Comparison of ENCODE assay signal across 22 cellular contexts in the genomic region with DNA sequence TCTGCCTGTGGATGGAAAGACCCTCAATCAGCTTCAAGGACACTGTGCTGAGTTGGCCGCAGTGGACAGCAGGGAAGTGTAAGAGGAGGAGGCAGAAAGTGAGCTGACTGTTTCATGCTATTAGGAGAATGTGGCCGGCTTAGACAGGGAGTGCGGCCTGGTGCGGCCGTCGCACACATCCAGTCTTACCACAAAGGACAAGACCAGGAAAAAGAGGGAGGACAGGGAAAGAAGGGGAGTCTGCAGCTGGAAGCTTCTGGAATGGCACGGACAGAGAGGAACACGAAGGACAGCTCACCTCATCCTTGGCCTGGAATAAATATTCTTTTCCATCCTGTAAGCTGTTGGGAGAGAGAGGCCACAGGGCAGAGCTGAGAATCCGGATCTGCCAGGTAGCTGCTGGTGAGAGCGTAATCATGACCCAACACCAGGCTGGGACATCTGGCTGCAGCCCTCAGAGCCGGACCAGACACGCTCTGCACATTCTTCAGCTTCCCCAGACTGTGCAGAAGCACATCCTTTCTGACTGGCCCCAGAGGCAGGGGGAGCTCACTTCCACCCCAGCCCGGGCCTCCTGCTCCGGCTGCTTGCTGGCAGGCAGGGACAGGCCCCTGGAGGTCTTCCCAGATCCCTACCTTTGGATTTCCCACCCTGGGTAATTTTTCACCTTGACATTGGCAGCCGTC. TPM values are rescaled to one million over a fixed set of nuclear protein-coding genes. Genes with fewer than 3 reads are reported as not detected.
DNase-seq lines count a peak whose midpoint lies in the region; ATAC-seq and TF ChIP-seq lines count a peak whose summit lies in the region.
"Had no signal": no experiment of that assay in that cellular context is flagged by ENCODE, and none has a peak within 500 bp of the region (broad histone marks: within the 10 kb centered on the region; RNA-seq: fewer than 3 reads in every experiment).

No MANE protein-coding gene starts in this region.

- H3K9me3 Mint-ChIP-seq in CD4-positive, CD25-positive, alpha-beta regulatory T cell, result peaks cover 0 to 2% (median 0%) of the 10 kb centered on the region in 7 donors
- H3K9me3 Mint-ChIP-seq: activated CD4-positive, alpha-beta T cell treated with anti-CD3 and anti-CD28 coated beads, Interleukin-2, amount 10 ng/mL, durations not matched to agents 24 days and 14 days; IgD-negative memory B cell; T-cell had no signal

- peak overlapping the region; percentile 79 for H4K91ac ChIP-seq in trophoblast cell (ENCODE audit: low read depth, low read length)

- no CpG with 5 or more reads among the region's 15 CpGs for WGBS in trophoblast cell (ENCODE audit: extremely low coverage, insufficient coverage, insufficient read length)

- H2AK5ac ChIP-seq in trophoblast cell (ENCODE audit: low read length), result peak overlapping the region; percentile 16

- H3K27me3 ChIP-seq in CD4-positive, CD25-positive, alpha-beta regulatory T cell (ENCODE audit: control insufficient read depth, insufficient read depth, low read length), result no peaks in the 10 kb centered on the region
- H3K27me3 ChIP-seq in RWPE2 (ENCODE audit: insufficient read depth, poor library complexity, severe bottlenecking) (no peaks in the 10 kb centered on the region), trophoblast cell (ENCODE audit: insufficient read depth, low read length) (no peaks in the 10 kb centered on the region)
- H3K27me3 ChIP-seq: BLaER1, MG63, right atrium auricular region had no signal

- H3K23ac ChIP-seq in trophoblast cell (ENCODE audit: low read length), result no peak overlapping the region

- H3K36me3 Mint-ChIP-seq in CD4-positive, CD25-positive, alpha-beta regulatory T cell, result no peaks in the 10 kb centered on the region
- H3K36me3 Mint-ChIP-seq: IgD-negative memory B cell, T-cell had no signal

- H2BK12ac ChIP-seq in trophoblast cell (ENCODE audit: low read length), result peak overlapping the region; percentile 74

- no peak overlapping the region for H2AFZ ChIP-seq in trophoblast cell (ENCODE audit: insufficient read depth, low read length, poor library complexity)

- H3K27ac Mint-ChIP-seq in CD4-positive, CD25-positive, alpha-beta regulatory T cell, result peak overlapping the region in 2 of 3 donors; percentile 7 to 59
- H3K27ac Mint-ChIP-seq: activated CD4-positive, alpha-beta T cell treated with anti-CD3 and anti-CD28 coated beads, Interleukin-2, amount 10 ng/mL, durations not matched to agents 24 days and 14 days; IgD-negative memory B cell; T-cell had no signal

- peak overlapping the region; percentile 38 for H3K4me2 ChIP-seq in trophoblast cell (ENCODE audit: low read length)
- H3K4me2 ChIP-seq: BLaER1 had no signal

- no peak overlapping the region for H3K4me3 Mint-ChIP-seq in CD4-positive, CD25-positive, alpha-beta regulatory T cell
- H3K4me3 Mint-ChIP-seq: activated CD4-positive, alpha-beta T cell treated with anti-CD3 and anti-CD28 coated beads, Interleukin-2, amount 10 ng/mL, durations not matched to agents 24 days and 14 days; T-cell had no signal

- peaks cover 11% of the 10 kb centered on the region for H3K79me1 ChIP-seq in trophoblast cell (ENCODE audit: low read length)

- H3K4me1 Mint-ChIP-seq in CD4-positive, CD25-positive, alpha-beta regulatory T cell, result peaks cover 0 to 3% (median 0%) of the 10 kb centered on the region in 4 donors
- H3K4me1 Mint-ChIP-seq: activated CD4-positive, alpha-beta T cell treated with anti-CD3 and anti-CD28 coated beads, Interleukin-2, amount 10 ng/mL, durations not matched to agents 24 days and 14 days; T-cell had no signal

- no peak overlapping the region for H3K27ac ChIP-seq in CD4-positive, CD25-positive, alpha-beta regulatory T cell (ENCODE audit: insufficient read depth, low read length, poor library complexity, severe bottlenecking)
- H3K27ac ChIP-seq in RWPE2 (ENCODE audit: poor library complexity, severe bottlenecking) (peak overlapping the region; percentile 82), trophoblast cell (ENCODE audit: low read depth, low read length) (peak overlapping the region; percentile 72)
- H3K27ac ChIP-seq: BLaER1, HL-60, right atrium auricular region had no signal

- H4K12ac ChIP-seq in trophoblast cell (ENCODE audit: low read depth, low read length), result no peak overlapping the region

- peaks cover 4% of the 10 kb centered on the region for H3K27me3 Mint-ChIP-seq in CD4-positive, CD25-positive, alpha-beta regulatory T cell
- H3K27me3 Mint-ChIP-seq: activated CD4-positive, alpha-beta T cell treated with anti-CD3 and anti-CD28 coated beads, Interleukin-2, amount 10 ng/mL, durations not matched to agents 24 days and 14 days; IgD-negative memory B cell; T-cell had no signal

- H3K36me3 ChIP-seq in CD4-positive, CD25-positive, alpha-beta regulatory T cell (ENCODE audit: control insufficient read depth, insufficient read depth, low read length), result no peaks in the 10 kb centered on the region
- H3K36me3 ChIP-seq in RWPE2 (ENCODE audit: low read depth) (no peaks in the 10 kb centered on the region), trophoblast cell (ENCODE audit: control insufficient read depth in 1 of 2, insufficient read depth in 2 of 2, low read length in 2 of 2) (peaks cover 0 to 15% of the 10 kb centered on the region in 2 experiments)
- H3K36me3 ChIP-seq: MG63, right atrium auricular region had no signal

- peak overlapping the region; percentile 38 for H2BK5ac ChIP-seq in trophoblast cell (ENCODE audit: low read depth, low read length, poor library complexity)

- H3K4me3 ChIP-seq in CD4-positive, CD25-positive, alpha-beta regulatory T cell (ENCODE audit: low read depth, low read length), result no peak overlapping the region
- no peak overlapping the region for H3K4me3 ChIP-seq in RWPE2 (ENCODE audit: severe bottlenecking)
- H3K4me3 ChIP-seq in foreskin fibroblast (ENCODE audit: low read depth in 1 of 2, low read length in 2 of 2), result no peak overlapping the region
- H3K4me3 ChIP-seq in trophoblast cell (ENCODE audit: low read depth, low read length), result no peak overlapping the region
- H3K4me3 ChIP-seq: BLaER1, MG63, right atrium auricular region had no signal

- no peak for DNase-seq in CD4-positive, CD25-positive, alpha-beta regulatory T cell
- DNase-seq in RWPE2 (ENCODE audit: low spot score) (peak; percentile 87), foreskin fibroblast (peak; percentile 5 to 41), trophoblast cell (peak; percentile 83), germinal center (ENCODE audit: low spot score) (no peak), NCI-H524 (lab: John Stamatoyannopoulos, UW) (no peak)
- DNase-seq: activated CD4-positive, alpha-beta T cell treated with anti-CD3 and anti-CD28 coated beads, Interleukin-2, amount 10 ng/mL, durations not matched to agents 24 days and 14 days; dermis blood vessel endothelial cell; MG63; NCI-H1436; NCI-H526 treated with DMSO at 0.1 percent for 48 hours; nucleus accumbens; SHP77 treated with DMSO at 0.1 percent for 48 hours; stimulated activated CD4-positive, alpha-beta T cell treated with anti-CD3 and anti-CD28 coated beads, Interleukin-15, amount 100 ng/mL, for 24 hours; T-cell had no signal

- no peaks in the 10 kb centered on the region for H3K9me3 ChIP-seq in CD4-positive, CD25-positive, alpha-beta regulatory T cell (ENCODE audit: control insufficient read depth in 2 of 2, low read length in 2 of 2)
- H3K9me3 ChIP-seq in RWPE2 (ENCODE audit: severe bottlenecking), result no peaks in the 10 kb centered on the region
- no peaks in the 10 kb centered on the region for H3K9me3 ChIP-seq in trophoblast cell (ENCODE audit: insufficient read depth, low read depth, low read length)
- H3K9me3 ChIP-seq: MG63, right atrium auricular region had no signal

- H3K4me1 ChIP-seq in CD4-positive, CD25-positive, alpha-beta regulatory T cell (ENCODE audit: control insufficient read depth, insufficient read depth, low read length, poor library complexity, severe bottlenecking), result no peaks in the 10 kb centered on the region
- H3K4me1 ChIP-seq in RWPE2 (ENCODE audit: insufficient read depth, poor library complexity, severe bottlenecking) (peaks cover 14% of the 10 kb centered on the region), trophoblast cell (ENCODE audit: control insufficient read depth in 1 of 2, insufficient read depth in 2 of 2, low read length in 2 of 2) (peaks cover 21 to 24% of the 10 kb centered on the region in 2 experiments)
- H3K4me1 ChIP-seq: BLaER1, right atrium auricular region had no signal

- peak overlapping the region; percentile 36 for H3K14ac ChIP-seq in trophoblast cell (ENCODE audit: low read length)

- peak overlapping the region; percentile 58 for H4K8ac ChIP-seq in trophoblast cell (ENCODE audit: low read depth, low read length)

- peak overlapping the region; percentile 10 for H3K4ac ChIP-seq in trophoblast cell (ENCODE audit: low read depth, low read length)

- H3K79me2 ChIP-seq in trophoblast cell (ENCODE audit: control insufficient read depth, insufficient read depth, low read length, poor library complexity), result peaks cover 3% of the 10 kb centered on the region

- TF ChIP-seq CTCF in RWPE2 (IDR thresholded peaks at IDR 0.05; ENCODE audit: poor library complexity, severe bottlenecking), result peak; percentile 35
- no peak for TF ChIP-seq CTCF in foreskin fibroblast (IDR thresholded peaks at IDR 0.05; ENCODE audit: low read depth, low read length)

- H2BK120ac ChIP-seq in trophoblast cell (ENCODE audit: insufficient read depth, low read length, poor library complexity), result peak overlapping the region; percentile 44

- H3K9ac ChIP-seq in trophoblast cell (ENCODE audit: low read length), result peak overlapping the region; percentile 14
- H3K9ac ChIP-seq: BLaER1 had no signal

- ATAC-seq in CD4-positive, CD25-positive, alpha-beta regulatory T cell (ENCODE audit: low read depth in 2 of 2), result no peak
- peak; percentile 91 for ATAC-seq in RWPE2 (ENCODE audit: low read depth)
- no peak for ATAC-seq in HG02642 (IDR thresholded peaks at IDR 0.05; ENCODE audit: poor library complexity, unreplicated experiment)
- ATAC-seq in HG03039 (IDR thresholded peaks at IDR 0.05; ENCODE audit: unreplicated experiment), result no peak
- ATAC-seq: left lobe of liver, T-cell had no signal

- peak overlapping the region; percentile 52 for H3K18ac ChIP-seq in trophoblast cell (ENCODE audit: low read length)

RNA-seq across cellular contexts. Expression of a gene that starts 8.6 kb away (rescaled TPM):
- total RNA-seq in CD4-positive, CD25-positive, alpha-beta regulatory T cell, result 10.0 TPM
- 10 to 100 TPM; 12.6 to 17.6 (median 15.3) TPM for polyA plus RNA-seq in CD4-positive, CD25-positive, alpha-beta regulatory T cell
- polyA plus RNA-seq in trophoblast cell (2013), result 23.6 and 23.8 TPM in 2 replicates

RNA-seq across cellular contexts. Expression of a gene that starts 42.8 kb away (rescaled TPM):
- total RNA-seq in CD4-positive, CD25-positive, alpha-beta regulatory T cell, result 0.52 TPM
- not detected for polyA plus RNA-seq in CD4-positive, CD25-positive, alpha-beta regulatory T cell
- polyA plus RNA-seq in trophoblast cell (2013), result 7.6 and 8.6 TPM in 2 replicates
- polyA plus RNA-seq: IgD-negative memory B cell had no signal

RNA-seq across cellular contexts. Expression of a gene that starts 47.7 kb away (rescaled TPM):
- total RNA-seq in CD4-positive, CD25-positive, alpha-beta regulatory T cell, result 201 TPM
- polyA plus RNA-seq in CD4-positive, CD25-positive, alpha-beta regulatory T cell, result 100 to 1,000 TPM; 286 to 306 (median 295) TPM
- polyA plus RNA-seq in trophoblast cell (2013), result 136 and 139 TPM in 2 replicates

Comparison
In these comparisons a context has a peak if more than half of its experiments do, and no peak if none do; other contexts are left out.
1. DNase-seq: peak in RWPE2 (single experiment), foreskin fibroblast (2 of 2) and trophoblast cell (2 of 2); none in CD4-positive, CD25-positive, alpha-beta regulatory T cell (0 of 3), germinal center (single experiment) and NCI-H524 (0 of 2).